9 cellular contexts compared by ENCODE assay signal in the genomic region with DNA sequence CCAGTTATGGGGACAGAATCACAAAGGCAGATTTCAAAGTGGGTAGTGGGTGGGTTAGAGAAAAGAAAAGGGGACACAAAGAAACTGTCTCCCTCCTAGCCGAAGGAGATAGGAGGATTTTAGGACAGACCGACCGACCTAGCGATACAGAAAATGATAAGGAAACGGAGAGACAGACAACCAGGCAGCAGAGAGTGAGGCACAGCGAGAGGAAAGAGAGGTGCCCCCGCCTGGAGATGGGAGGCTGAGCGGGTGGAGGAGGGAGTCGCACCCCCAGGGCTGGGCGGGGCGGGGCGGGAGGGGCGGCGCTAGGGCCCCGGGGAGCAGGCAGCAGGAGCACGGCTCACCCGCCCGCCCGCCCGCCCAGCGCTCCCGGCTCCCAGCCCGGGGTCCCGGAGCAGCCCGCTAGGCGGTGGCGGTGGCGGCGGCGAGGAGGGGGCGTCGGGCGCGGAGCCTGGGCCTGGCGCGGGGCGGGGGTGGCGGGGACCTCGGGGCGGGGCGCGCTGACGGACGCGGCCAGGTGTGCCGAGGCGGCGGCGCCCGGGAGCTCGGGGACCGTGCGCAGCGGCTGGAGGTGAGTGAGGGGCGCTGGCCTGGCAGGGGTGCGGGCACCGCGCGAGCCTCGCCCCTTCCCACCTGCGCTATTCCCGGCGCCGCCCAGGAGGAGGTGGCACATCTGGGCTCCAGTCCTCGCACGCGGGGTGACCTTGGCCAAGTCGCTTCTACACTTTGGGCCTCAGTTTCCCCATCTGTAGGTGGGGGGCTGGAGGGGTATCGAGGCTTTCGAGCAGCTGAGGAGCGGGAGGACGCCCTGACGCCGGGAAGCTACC. TPM values are rescaled to one million over a fixed set of nuclear protein-coding genes. Genes with fewer than 3 reads are reported as not detected.
DNase-seq lines count a peak whose midpoint lies in the region; ATAC-seq and TF ChIP-seq lines count a peak whose summit lies in the region.
"Had no signal": no experiment of that assay in that cellular context is flagged by ENCODE, and none has a peak within 500 bp of the region (broad histone marks: within the 10 kb centered on the region; RNA-seq: fewer than 3 reads in every experiment).

No MANE protein-coding gene starts in this region.

- H3K27me3 ChIP-seq in CD4-positive, alpha-beta T cell (ENCODE audit: control insufficient read depth, insufficient read depth, low read length) = no peaks in the 10 kb centered on the region
- H3K27me3 ChIP-seq in body of pancreas = no peaks in the 10 kb centered on the region

- H3K4me3 Mint-ChIP-seq in CD4-positive, alpha-beta T cell = peak overlapping the region; percentile 86

- ATAC-seq in CD4-positive, alpha-beta T cell (ENCODE audit: poor library complexity) = peak; percentile 78
- ATAC-seq in GM21529 (IDR thresholded peaks at IDR 0.05; ENCODE audit: unreplicated experiment) = peak; percentile 38
- peak; percentile 55 for ATAC-seq in body of pancreas
- no peak for ATAC-seq in GM19467 (IDR thresholded peaks at IDR 0.05; ENCODE audit: unreplicated experiment)
- no peak for ATAC-seq in GM18861 (IDR thresholded peaks at IDR 0.05; ENCODE audit: unreplicated experiment)

- CTCF ChIA-PET in CD4-positive, alpha-beta T cell (lab: Charles Lee) = no interaction called here
- CTCF ChIA-PET in RWPE1 (lab: Yijun Ruan, JAX) = no interaction called here

- intact Hi-C loops in CD4-positive, alpha-beta T cell (cut with DNase I, micrococcal nuclease) = no loop called here
- intact Hi-C loops in body of pancreas (cut with DNase I) = no loop called here

- H3K27ac Mint-ChIP-seq in CD4-positive, alpha-beta T cell = peak overlapping the region; percentile 47

- WGBS in body of pancreas, 2 donors = 2 to 6% methylated on average over 9 to 71 of the region's 74 CpGs

- peaks cover 29% of the 10 kb centered on the region for H3K4me1 Mint-ChIP-seq in CD4-positive, alpha-beta T cell (ENCODE audit: low read depth)

- no peak overlapping the region for H3K27ac ChIP-seq in CD4-positive, alpha-beta T cell (ENCODE audit: low read depth, low read length)
- peak overlapping the region; percentile 36; the same call in 1 of the 2 replicates for H3K27ac ChIP-seq in RWPE1
- peak overlapping the region; percentile 57 to 94 (median 90) for H3K27ac ChIP-seq in body of pancreas

- H3K27me3 Mint-ChIP-seq in CD4-positive, alpha-beta T cell = peaks cover 14% of the 10 kb centered on the region

- POLR2A ChIA-PET in CD4-positive, alpha-beta T cell (lab: Charles Lee) = no interaction called here
- POLR2A ChIA-PET in RWPE1 (lab: Yijun Ruan, JAX; ENCODE audit: low non-redundant PET) = no interaction called here

- H3K4me1 ChIP-seq in body of pancreas = peaks cover 60% of the 10 kb centered on the region

- H3K36me3 ChIP-seq in body of pancreas (replicated peaks in 1 of 2; ENCODE audit: insufficient read depth in 1 of 2, low read depth in 2 of 2) = no peaks in the 10 kb centered on the region

- H3K36me3 Mint-ChIP-seq in CD4-positive, alpha-beta T cell (ENCODE audit: low read depth) = no peaks in the 10 kb centered on the region

- H3K9me3 Mint-ChIP-seq in CD4-positive, alpha-beta T cell = no peaks in the 10 kb centered on the region

- H3K4me3 ChIP-seq in body of pancreas = peak overlapping the region; percentile 43 to 96

- TF ChIP-seq POLR2A in body of pancreas (IDR thresholded peaks at IDR 0.05) = peak in 1 of 3 donors; percentile 30

- peak in 7 of 10 experiments; percentile 14 to 40 (median 22) for DNase-seq in CD4-positive, alpha-beta T cell
- DNase-seq in RWPE1 (ENCODE audit: low spot score) = peak; percentile 82
- DNase-seq in body of pancreas = peak in 1 of 4 donors; percentile 52
- DNase-seq in iPS-NIHi7 (ENCODE audit: extremely low spot score) = peak; percentile 87
- DNase-seq in stimulated activated CD4-positive, alpha-beta T cell treated with anti-CD3 and anti-CD28 coated beads, Interleukin-2, amount 100 ng/mL, for 4 hours (ENCODE audit: low read depth) = peak; percentile 25

- TF ChIP-seq CTCF in CD4-positive, alpha-beta T cell (IDR thresholded peaks at IDR 0.05) = no peak
- no peak for TF ChIP-seq CTCF in RWPE1 (conservative IDR thresholded peaks at IDR 0.05; ENCODE audit: low read depth)
- no peak for TF ChIP-seq CTCF in body of pancreas (IDR thresholded peaks at IDR 0.05)

- H3K9me3 ChIP-seq in CD4-positive, alpha-beta T cell (ENCODE audit: control insufficient read depth, low read length) = no peaks in the 10 kb centered on the region
- H3K9me3 ChIP-seq in body of pancreas = no peaks in the 10 kb centered on the region

RNA-seq across cellular contexts. Expression of a gene that starts 15.9 kb away (rescaled TPM):
- total RNA-seq in CD4-positive, alpha-beta T cell = under 1 TPM; 0.06 to 0.14 TPM
- 10 to 100 TPM; 18.4 to 40.9 TPM for total RNA-seq in body of pancreas

RNA-seq across cellular contexts. Expression of a gene that starts 36.5 kb away (rescaled TPM):
- not detected for total RNA-seq in CD4-positive, alpha-beta T cell
- total RNA-seq in body of pancreas = under 1 TPM in 1 of 2 donors, not detected in 1; 0.26 TPM
- total RNA-seq: HT1080 had no signal

Comparison
In these comparisons a context has a peak if more than half of its experiments do, and no peak if none do; other contexts are left out.
1. ATAC-seq: peak in CD4-positive, alpha-beta T cell (single experiment), GM21529 (single experiment) and body of pancreas (single experiment); none in GM19467 (single experiment) and GM18861 (single experiment).
2. RNA of a gene that starts 15.9 kb away (total RNA-seq): 18.4 to 40.9 TPM in body of pancreas; 0.06 to 0.14 TPM in CD4-positive, alpha-beta T cell; every median in the first group is over 10 times any median in the second.